In the genomic region with DNA sequence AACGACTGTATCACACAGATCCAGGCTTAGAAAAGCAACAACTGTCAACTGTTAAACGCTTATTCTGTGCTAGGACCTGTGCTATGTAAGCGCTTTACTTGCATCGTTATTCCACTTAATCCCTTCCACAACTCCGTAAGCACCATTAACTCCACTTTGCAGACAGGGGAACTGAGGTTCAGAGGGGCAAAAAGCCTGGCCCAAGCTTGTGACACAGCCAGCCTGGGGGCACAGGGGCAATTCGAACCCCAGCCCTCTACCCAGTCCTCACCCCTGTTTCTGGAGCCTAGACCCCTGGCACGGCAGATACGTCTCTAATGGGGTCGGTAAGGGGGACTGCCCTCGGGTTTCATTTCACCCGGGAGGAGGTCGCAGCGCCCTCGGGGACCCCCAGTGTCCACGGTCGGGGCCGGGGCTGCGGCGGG, we compare ENCODE assay signal across 1 cellular context.
TF ChIP-seq lines count a peak whose summit lies in the region.

No MANE protein-coding gene starts in this region.

TF ChIP-seq in GM23338, 12 proteins besides CTCF, POLR2A, EP300 and RAD21 (continued from another document):
- TF ChIP-seq, protein P1, sequence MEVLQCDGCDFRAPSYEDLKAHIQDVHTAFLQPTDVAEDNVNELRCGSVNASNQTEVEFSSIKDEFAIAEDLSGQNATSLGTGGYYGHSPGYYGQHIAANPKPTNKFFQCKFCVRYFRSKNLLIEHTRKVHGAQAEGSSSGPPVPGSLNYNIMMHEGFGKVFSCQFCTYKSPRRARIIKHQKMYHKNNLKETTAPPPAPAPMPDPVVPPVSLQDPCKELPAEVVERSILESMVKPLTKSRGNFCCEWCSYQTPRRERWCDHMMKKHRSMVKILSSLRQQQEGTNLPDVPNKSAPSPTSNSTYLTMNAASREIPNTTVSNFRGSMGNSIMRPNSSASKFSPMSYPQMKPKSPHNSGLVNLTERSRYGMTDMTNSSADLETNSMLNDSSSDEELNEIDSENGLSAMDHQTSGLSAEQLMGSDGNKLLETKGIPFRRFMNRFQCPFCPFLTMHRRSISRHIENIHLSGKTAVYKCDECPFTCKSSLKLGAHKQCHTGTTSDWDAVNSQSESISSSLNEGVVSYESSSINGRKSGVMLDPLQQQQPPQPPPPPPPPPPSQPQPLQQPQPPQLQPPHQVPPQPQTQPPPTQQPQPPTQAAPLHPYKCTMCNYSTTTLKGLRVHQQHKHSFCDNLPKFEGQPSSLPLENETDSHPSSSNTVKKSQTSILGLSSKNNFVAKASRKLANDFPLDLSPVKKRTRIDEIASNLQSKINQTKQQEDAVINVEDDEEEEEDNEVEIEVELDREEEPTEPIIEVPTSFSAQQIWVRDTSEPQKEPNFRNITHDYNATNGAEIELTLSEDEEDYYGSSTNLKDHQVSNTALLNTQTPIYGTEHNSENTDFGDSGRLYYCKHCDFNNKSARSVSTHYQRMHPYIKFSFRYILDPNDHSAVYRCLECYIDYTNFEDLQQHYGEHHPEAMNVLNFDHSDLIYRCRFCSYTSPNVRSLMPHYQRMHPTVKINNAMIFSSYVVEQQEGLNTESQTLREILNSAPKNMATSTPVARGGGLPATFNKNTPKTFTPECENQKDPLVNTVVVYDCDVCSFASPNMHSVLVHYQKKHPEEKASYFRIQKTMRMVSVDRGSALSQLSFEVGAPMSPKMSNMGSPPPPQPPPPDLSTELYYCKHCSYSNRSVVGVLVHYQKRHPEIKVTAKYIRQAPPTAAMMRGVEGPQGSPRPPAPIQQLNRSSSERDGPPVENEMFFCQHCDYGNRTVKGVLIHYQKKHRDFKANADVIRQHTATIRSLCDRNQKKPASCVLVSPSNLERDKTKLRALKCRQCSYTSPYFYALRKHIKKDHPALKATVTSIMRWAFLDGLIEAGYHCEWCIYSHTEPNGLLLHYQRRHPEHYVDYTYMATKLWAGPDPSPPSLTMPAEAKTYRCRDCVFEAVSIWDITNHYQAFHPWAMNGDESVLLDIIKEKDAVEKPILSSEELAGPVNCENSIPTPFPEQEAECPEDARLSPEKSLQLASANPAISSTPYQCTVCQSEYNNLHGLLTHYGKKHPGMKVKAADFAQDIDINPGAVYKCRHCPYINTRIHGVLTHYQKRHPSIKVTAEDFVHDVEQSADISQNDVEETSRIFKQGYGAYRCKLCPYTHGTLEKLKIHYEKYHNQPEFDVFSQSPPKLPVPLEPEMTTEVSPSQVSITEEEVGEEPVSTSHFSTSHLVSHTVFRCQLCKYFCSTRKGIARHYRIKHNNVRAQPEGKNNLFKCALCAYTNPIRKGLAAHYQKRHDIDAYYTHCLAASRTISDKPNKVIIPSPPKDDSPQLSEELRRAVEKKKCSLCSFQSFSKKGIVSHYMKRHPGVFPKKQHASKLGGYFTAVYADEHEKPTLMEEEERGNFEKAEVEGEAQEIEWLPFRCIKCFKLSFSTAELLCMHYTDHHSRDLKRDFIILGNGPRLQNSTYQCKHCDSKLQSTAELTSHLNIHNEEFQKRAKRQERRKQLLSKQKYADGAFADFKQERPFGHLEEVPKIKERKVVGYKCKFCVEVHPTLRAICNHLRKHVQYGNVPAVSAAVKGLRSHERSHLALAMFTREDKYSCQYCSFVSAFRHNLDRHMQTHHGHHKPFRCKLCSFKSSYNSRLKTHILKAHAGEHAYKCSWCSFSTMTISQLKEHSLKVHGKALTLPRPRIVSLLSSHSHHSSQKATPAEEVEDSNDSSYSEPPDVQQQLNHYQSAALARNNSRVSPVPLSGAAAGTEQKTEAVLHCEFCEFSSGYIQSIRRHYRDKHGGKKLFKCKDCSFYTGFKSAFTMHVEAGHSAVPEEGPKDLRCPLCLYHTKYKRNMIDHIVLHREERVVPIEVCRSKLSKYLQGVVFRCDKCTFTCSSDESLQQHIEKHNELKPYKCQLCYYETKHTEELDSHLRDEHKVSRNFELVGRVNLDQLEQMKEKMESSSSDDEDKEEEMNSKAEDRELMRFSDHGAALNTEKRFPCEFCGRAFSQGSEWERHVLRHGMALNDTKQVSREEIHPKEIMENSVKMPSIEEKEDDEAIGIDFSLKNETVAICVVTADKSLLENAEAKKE (CRISPR knock-in tag; IDR thresholded peaks at IDR 0.05), result no peak
- no peak for TF ChIP-seq NANOG (IDR thresholded peaks at IDR 0.05; ENCODE audit: borderline replicate concordance)
- no peak for TF ChIP-seq POLR2AphosphoS5 (IDR thresholded peaks at IDR 0.05; ENCODE audit: low read depth)
TF ChIP-seq in GM23338: peak in this region for 0.
